2 cellular contexts compared by ENCODE assay signal in the genomic region with DNA sequence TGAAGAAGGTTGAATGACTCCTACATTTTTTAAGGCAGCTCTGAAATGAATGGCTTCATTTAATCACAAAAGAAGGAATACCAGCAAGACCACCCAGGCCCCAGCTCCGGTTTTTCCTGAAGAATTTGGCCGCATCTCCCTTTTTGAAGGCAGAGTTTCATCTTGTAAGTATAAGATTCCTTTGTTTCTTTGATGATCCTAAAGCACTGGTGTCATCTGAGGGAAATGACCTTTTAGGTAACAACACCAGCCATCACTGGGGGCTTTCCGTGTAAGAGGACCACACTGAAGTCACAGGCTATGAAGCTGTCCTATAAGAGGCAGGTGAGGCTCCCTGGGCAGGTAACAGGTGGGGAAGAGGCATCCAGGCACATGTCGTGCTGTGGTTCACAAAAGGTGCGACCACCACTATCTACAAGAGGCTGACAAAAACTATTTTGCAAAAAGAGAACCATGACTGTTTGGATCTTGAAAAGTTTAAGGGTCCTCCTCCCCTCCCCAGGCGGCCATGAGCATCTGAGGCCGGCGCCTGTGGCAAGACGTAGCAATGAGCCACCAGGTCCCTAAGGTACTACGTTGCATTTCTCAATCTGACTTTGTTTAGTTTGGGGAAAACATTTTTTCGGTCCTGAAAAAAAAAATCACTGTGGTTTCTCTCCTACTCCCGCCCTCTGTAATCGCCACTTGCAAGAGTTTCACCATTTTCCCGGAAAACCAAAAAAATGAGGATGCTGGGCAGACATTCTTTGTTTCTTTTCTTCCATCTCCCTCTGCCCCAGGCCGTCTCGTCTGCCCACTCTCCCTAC.
TF ChIP-seq lines count a peak whose summit lies in the region.

No MANE protein-coding gene starts in this region.

TF ChIP-seq in SK-N-SH treated with all-trans-retinoic acid at 6 μM for 48 hours, 23 proteins besides CTCF, POLR2A, EP300 and RAD21 (continued from another document):
- TF ChIP-seq, protein P1, sequence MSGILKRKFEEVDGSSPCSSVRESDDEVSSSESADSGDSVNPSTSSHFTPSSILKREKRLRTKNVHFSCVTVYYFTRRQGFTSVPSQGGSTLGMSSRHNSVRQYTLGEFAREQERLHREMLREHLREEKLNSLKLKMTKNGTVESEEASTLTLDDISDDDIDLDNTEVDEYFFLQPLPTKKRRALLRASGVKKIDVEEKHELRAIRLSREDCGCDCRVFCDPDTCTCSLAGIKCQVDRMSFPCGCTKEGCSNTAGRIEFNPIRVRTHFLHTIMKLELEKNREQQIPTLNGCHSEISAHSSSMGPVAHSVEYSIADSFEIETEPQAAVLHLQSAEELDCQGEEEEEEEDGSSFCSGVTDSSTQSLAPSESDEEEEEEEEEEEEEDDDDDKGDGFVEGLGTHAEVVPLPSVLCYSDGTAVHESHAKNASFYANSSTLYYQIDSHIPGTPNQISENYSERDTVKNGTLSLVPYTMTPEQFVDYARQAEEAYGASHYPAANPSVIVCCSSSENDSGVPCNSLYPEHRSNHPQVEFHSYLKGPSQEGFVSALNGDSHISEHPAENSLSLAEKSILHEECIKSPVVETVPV (CRISPR knock-in tag; IDR thresholded peaks at IDR 0.05), result no peak
- TF ChIP-seq ZNF8 (CRISPR knock-in tag; IDR thresholded peaks at IDR 0.05) (no peak), BACH2 (CRISPR knock-in tag; IDR thresholded peaks at IDR 0.05; ENCODE audit: borderline replicate concordance) (no peak)
- TF ChIP-seq, protein P2, sequence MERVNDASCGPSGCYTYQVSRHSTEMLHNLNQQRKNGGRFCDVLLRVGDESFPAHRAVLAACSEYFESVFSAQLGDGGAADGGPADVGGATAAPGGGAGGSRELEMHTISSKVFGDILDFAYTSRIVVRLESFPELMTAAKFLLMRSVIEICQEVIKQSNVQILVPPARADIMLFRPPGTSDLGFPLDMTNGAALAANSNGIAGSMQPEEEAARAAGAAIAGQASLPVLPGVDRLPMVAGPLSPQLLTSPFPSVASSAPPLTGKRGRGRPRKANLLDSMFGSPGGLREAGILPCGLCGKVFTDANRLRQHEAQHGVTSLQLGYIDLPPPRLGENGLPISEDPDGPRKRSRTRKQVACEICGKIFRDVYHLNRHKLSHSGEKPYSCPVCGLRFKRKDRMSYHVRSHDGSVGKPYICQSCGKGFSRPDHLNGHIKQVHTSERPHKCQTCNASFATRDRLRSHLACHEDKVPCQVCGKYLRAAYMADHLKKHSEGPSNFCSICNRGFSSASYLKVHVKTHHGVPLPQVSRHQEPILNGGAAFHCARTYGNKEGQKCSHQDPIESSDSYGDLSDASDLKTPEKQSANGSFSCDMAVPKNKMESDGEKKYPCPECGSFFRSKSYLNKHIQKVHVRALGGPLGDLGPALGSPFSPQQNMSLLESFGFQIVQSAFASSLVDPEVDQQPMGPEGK (CRISPR knock-in tag; IDR thresholded peaks at IDR 0.05; ENCODE audit: borderline replicate concordance), result no peak

TF ChIP-seq in WTC11, 78 proteins besides CTCF, POLR2A, EP300 and RAD21 (continued from another document):
- TF ChIP-seq PRDM15 (CRISPR knock-in tag; IDR thresholded peaks at IDR 0.05), result no peak
- TF ChIP-seq NFATC4 (CRISPR knock-in tag; IDR thresholded peaks at IDR 0.05), result no peak
- no peak for TF ChIP-seq CDX4 (CRISPR knock-in tag; IDR thresholded peaks at IDR 0.05; ENCODE audit: borderline replicate concordance)
